Comparison of ENCODE assay signal across 8 cellular contexts in genomic region chr12:123150273-123150803, GRCh38. TPM values are rescaled to one million over a fixed set of nuclear protein-coding genes. Genes with fewer than 3 reads are reported as not detected.
DNase-seq lines count a peak whose midpoint lies in the region; ATAC-seq and FAIRE-seq lines count a peak whose summit lies in the region.

No MANE protein-coding gene starts in this region.

- POLR2A ChIA-PET in activated CD4-positive, alpha-beta memory T cell treated with anti-CD3 and anti-CD28 coated beads for 36 hours (lab: Charles Lee): interaction anchor here (1.5 to 1.6 kb wide), 2 partner anchors 10 to 107 kb away, joined by 4 to 5 read pairs; no protein-coding TSS in a partner anchor

- peaks cover 6% of the 10 kb centered on the region for H3K36me3 Mint-ChIP-seq in activated CD4-positive, alpha-beta memory T cell treated with anti-CD3 and anti-CD28 coated beads for 36 hours
- no peaks in the 10 kb centered on the region for H3K36me3 Mint-ChIP-seq in natural killer cell treated with Interleukin-12 subunit alpha and Interleukin-12 subunit beta and Interleukin-15 and Interleukin-18, amount 100 ng/mL, for 72 hours

- no peak overlapping the region for H3K27ac Mint-ChIP-seq in activated CD4-positive, alpha-beta memory T cell treated with anti-CD3 and anti-CD28 coated beads for 36 hours
- peak overlapping the region in 1 of 2 donors; percentile 38 for H3K27ac Mint-ChIP-seq in natural killer cell treated with Interleukin-12 subunit alpha and Interleukin-12 subunit beta and Interleukin-15 and Interleukin-18, amount 100 ng/mL, for 72 hours

- peaks cover 27% of the 10 kb centered on the region for H3K4me1 Mint-ChIP-seq in activated CD4-positive, alpha-beta memory T cell treated with anti-CD3 and anti-CD28 coated beads for 36 hours (ENCODE audit: low read depth)
- peaks cover 14 to 23% of the 10 kb centered on the region in 2 donors for H3K4me1 Mint-ChIP-seq in natural killer cell treated with Interleukin-12 subunit alpha and Interleukin-12 subunit beta and Interleukin-15 and Interleukin-18, amount 100 ng/mL, for 72 hours (ENCODE audit: low read depth in 2 of 2)

- DNase-seq in GM18507 (ENCODE audit: extremely low spot score, insufficient read length, low read depth) (peak; percentile 20), NCI-H1694 treated with DMSO at 0.1 percent for 48 hours (lab: John Stamatoyannopoulos, UW) (no peak), SKM-1 treated with dmso at 0.1 percent for 144 hours (lab: John Stamatoyannopoulos, UW; ENCODE audit: unreplicated experiment) (no peak)
- peak; percentile 43 for DNase-seq in activated CD4-positive, alpha-beta memory T cell treated with anti-CD3 and anti-CD28 coated beads for 36 hours
- no peak for DNase-seq in natural killer cell treated with Interleukin-12 subunit alpha and Interleukin-12 subunit beta and Interleukin-15 and Interleukin-18, amount 100 ng/mL, for 72 hours (ENCODE audit: low spot score)

- H3K4me3 Mint-ChIP-seq in activated CD4-positive, alpha-beta memory T cell treated with anti-CD3 and anti-CD28 coated beads for 36 hours: peak overlapping the region; percentile 67
- H3K4me3 Mint-ChIP-seq in natural killer cell treated with Interleukin-12 subunit alpha and Interleukin-12 subunit beta and Interleukin-15 and Interleukin-18, amount 100 ng/mL, for 72 hours: peak overlapping the region; percentile 86

- CTCF ChIA-PET in activated CD4-positive, alpha-beta memory T cell treated with anti-CD3 and anti-CD28 coated beads for 36 hours (lab: Charles Lee): interaction anchor here (0.8 to 2.7 kb wide), 5 partner anchors 88 to 198 kb away, joined by 3 to 15 read pairs (median 4); partner anchors contain the start of gene OGFOD2

- no peaks in the 10 kb centered on the region for H3K9me3 Mint-ChIP-seq in activated CD4-positive, alpha-beta memory T cell treated with anti-CD3 and anti-CD28 coated beads for 36 hours
- H3K9me3 Mint-ChIP-seq in natural killer cell treated with Interleukin-12 subunit alpha and Interleukin-12 subunit beta and Interleukin-15 and Interleukin-18, amount 100 ng/mL, for 72 hours: no peaks in the 10 kb centered on the region

- intact Hi-C loops in activated CD4-positive, alpha-beta memory T cell treated with anti-CD3 and anti-CD28 coated beads for 36 hours (cut with micrococcal nuclease): loop anchor here (2.0 kb wide), 1 partner anchor 82 kb away; the partner anchor contains the start of genes MPHOSPH9 and MTRFR

- peak; percentile 29 for ATAC-seq in HG03280 (IDR thresholded peaks at IDR 0.05; ENCODE audit: unreplicated experiment)
- ATAC-seq in esophagus mucosa: peak; percentile 47
- ATAC-seq in natural killer cell treated with Interleukin-12 subunit alpha and Interleukin-12 subunit beta and Interleukin-15 and Interleukin-18, amount 100 ng/mL, for 72 hours: peak; percentile 57 to 60
- no peak for ATAC-seq in GM21381 (IDR thresholded peaks at IDR 0.05; ENCODE audit: unreplicated experiment)

- FAIRE-seq in GM18507 (lab: Jason Lieb, UNC): no peak

- H3K27me3 Mint-ChIP-seq in activated CD4-positive, alpha-beta memory T cell treated with anti-CD3 and anti-CD28 coated beads for 36 hours: peaks cover 4% of the 10 kb centered on the region
- H3K27me3 Mint-ChIP-seq in natural killer cell treated with Interleukin-12 subunit alpha and Interleukin-12 subunit beta and Interleukin-15 and Interleukin-18, amount 100 ng/mL, for 72 hours: no peaks in the 10 kb centered on the region

RNA-seq across cellular contexts. Expression of gene PITPNM2, which starts 0.6 kb away (rescaled TPM):
- 1 to 10 TPM; 5.9 to 6.5 TPM for total RNA-seq in activated CD4-positive, alpha-beta memory T cell treated with anti-CD3 and anti-CD28 coated beads for 36 hours
- 8.3 TPM for total RNA-seq in esophagus mucosa
- total RNA-seq in natural killer cell treated with Interleukin-12 subunit alpha and Interleukin-12 subunit beta and Interleukin-15 and Interleukin-18, amount 100 ng/mL, for 72 hours: 1 to 10 TPM; 2.0 to 3.1 TPM

Comparison
In these comparisons a context has a peak if more than half of its experiments do, and no peak if none do; other contexts are left out.
1. DNase-seq: peak in GM18507 (single experiment) and activated CD4-positive, alpha-beta memory T cell treated with anti-CD3 and anti-CD28 coated beads for 36 hours (single experiment); none in natural killer cell treated with Interleukin-12 subunit alpha and Interleukin-12 subunit beta and Interleukin-15 and Interleukin-18, amount 100 ng/mL, for 72 hours (single experiment), NCI-H1694 treated with DMSO at 0.1 percent for 48 hours (single experiment) and SKM-1 treated with dmso at 0.1 percent for 144 hours (single experiment).